Comparison of ENCODE assay signal across 10 cellular contexts in the genomic region with DNA sequence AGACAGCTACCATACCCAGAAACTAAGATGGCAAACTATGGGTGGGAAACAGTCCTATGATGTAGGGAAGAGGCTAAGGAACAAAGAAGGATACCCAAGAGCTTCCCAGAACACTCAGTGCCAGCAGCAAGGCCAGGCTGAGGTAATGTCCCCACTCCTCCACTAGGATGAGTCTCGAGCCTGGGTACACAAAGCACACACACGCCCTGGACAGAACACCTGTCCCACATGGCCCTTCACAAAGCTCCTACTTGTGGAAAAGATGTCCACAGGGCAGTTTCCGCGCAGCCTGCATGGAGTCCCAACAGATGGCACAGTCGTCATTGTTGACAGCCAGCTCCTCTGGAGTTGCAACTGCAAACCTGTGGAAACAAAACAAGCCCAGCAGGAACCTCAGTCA. TPM values are rescaled to one million over a fixed set of nuclear protein-coding genes. Genes with fewer than 3 reads are reported as not detected.
DNase-seq lines count a peak whose midpoint lies in the region; ATAC-seq and TF ChIP-seq lines count a peak whose summit lies in the region.
"Had no signal": no experiment of that assay in that cellular context is flagged by ENCODE, and none has a peak within 500 bp of the region (broad histone marks: within the 10 kb centered on the region; RNA-seq: fewer than 3 reads in every experiment).

No MANE protein-coding gene starts in this region.

- TF ChIP-seq CTCF in HFF-Myc (IDR thresholded peaks at IDR 0.05; ENCODE audit: low read depth, low read length, missing control alignments) (peak; percentile 39), SK-N-SH (IDR thresholded peaks at IDR 0.05) (peak; percentile 36), vagina (IDR thresholded peaks at IDR 0.05) (no peak)

- H3K4me2 ChIP-seq in SK-N-SH: no peak overlapping the region

- TF ChIP-seq EP300 in SK-N-SH (IDR thresholded peaks at IDR 0.05; ENCODE audit: borderline replicate concordance in 1 of 2, low read depth in 1 of 2, low read length in 1 of 2): no peak

- POLR2A ChIA-PET in SK-N-SH (lab: Yijun Ruan, JAX): no interaction called here

- H3K4me3 ChIP-seq in HFF-Myc (replicated peaks; ENCODE audit: low read depth, low read length): no peak overlapping the region
- H3K4me3 ChIP-seq in SK-N-SH (ENCODE audit: low read depth in 2 of 2, low read length in 1 of 2): no peak overlapping the region
- no peak overlapping the region for H3K4me3 ChIP-seq in vagina

- TF ChIP-seq POLR2A in vagina (IDR thresholded peaks at IDR 0.05): no peak

- no peaks in the 10 kb centered on the region for H4K20me1 ChIP-seq in SK-N-SH (ENCODE audit: insufficient read depth)

- ATAC-seq in GM21528 (IDR thresholded peaks at IDR 0.05; ENCODE audit: low FRiP score, unreplicated experiment) (no peak), GM18517 (IDR thresholded peaks at IDR 0.05; ENCODE audit: unreplicated experiment) (no peak)
- ATAC-seq: activated T-helper 17 cell treated with anti-CD3 and anti-CD28 coated beads, Interleukin-2, amount 50 U/mL, for 72 hours had no signal

- H3F3A ChIP-seq in SK-N-SH (replicated peaks; ENCODE audit: insufficient read depth): peaks cover 3% of the 10 kb centered on the region

- intact Hi-C loops in vagina (cut with DNase I): no loop called here

- H3K9me3 ChIP-seq in SK-N-SH (no peaks in the 10 kb centered on the region), vagina (no peaks in the 10 kb centered on the region)

- peak; percentile 25; the same call in 1 of the 2 replicates for TF ChIP-seq RAD21 in SK-N-SH (IDR thresholded peaks at IDR 0.05; ENCODE audit: low read length)

- H3K27me3 ChIP-seq in SK-N-SH (ENCODE audit: insufficient read depth) (no peaks in the 10 kb centered on the region), vagina (no peaks in the 10 kb centered on the region)

- H3K36me3 ChIP-seq in SK-N-SH (replicated peaks in 1 of 2; ENCODE audit: control insufficient read depth in 1 of 2, insufficient read depth in 2 of 2, low read length in 1 of 2): peaks cover 51 to 67% of the 10 kb centered on the region in 2 experiments
- H3K36me3 ChIP-seq in vagina: peaks cover 0 to 53% of the 10 kb centered on the region in 2 donors

- 90% methylated on average over 2 of the region's 5 CpGs for WGBS in SK-N-SH (ENCODE audit: low lambda C conversion rate)

- CTCF ChIA-PET in SK-N-SH (lab: Yijun Ruan, JAX): interaction anchor here (0.7 to 2.5 kb wide), 5 partner anchors 12 to 83 kb away, joined by 3 to 8 read pairs (median 4); no protein-coding TSS in a partner anchor

- H3K27ac ChIP-seq in SK-N-SH (ENCODE audit: low read depth in 2 of 2, low read length in 1 of 2) (no peak overlapping the region), vagina (no peak overlapping the region)

- DNase-seq in COLO668 (lab: John Stamatoyannopoulos, UW; ENCODE audit: unreplicated experiment) (peak; percentile 40), HFF-Myc (ENCODE audit: extremely low read depth, low read depth) (no peak), SK-N-SH (peak; percentile 52), left kidney (ENCODE audit: low read depth, low spot score) (peak; percentile 9), C1 segment of cervical spinal cord (lab: John Stamatoyannopoulos, UW) (no peak), vagina (ENCODE audit: extremely low spot score in 2 of 2) (no peak)
- DNase-seq: NCI-H1105 treated with DMSO at 0.1 percent for 48 hours had no signal

- H3K4me1 ChIP-seq in SK-N-SH (ENCODE audit: control insufficient read depth in 1 of 2, insufficient read depth in 2 of 2, low read depth in 1 of 2, low read length in 1 of 2): no peaks in the 10 kb centered on the region
- H3K4me1 ChIP-seq in vagina: no peaks in the 10 kb centered on the region

- H3K9me2 ChIP-seq in SK-N-SH: no peaks in the 10 kb centered on the region

- no peak overlapping the region for H3K9ac ChIP-seq in SK-N-SH

- H3K79me2 ChIP-seq in SK-N-SH (ENCODE audit: insufficient read depth): peaks cover 4% of the 10 kb centered on the region; the same call in 1 of the 2 replicates

- H2AFZ ChIP-seq in SK-N-SH (ENCODE audit: low read depth): no peak overlapping the region

TF ChIP-seq in SK-N-SH, 30 proteins besides CTCF, POLR2A, EP300 and RAD21 (continues in another document):
- no peak for TF ChIP-seq FOXJ3 (CRISPR knock-in tag; IDR thresholded peaks at IDR 0.05)
- no peak for TF ChIP-seq ELF1 (IDR thresholded peaks at IDR 0.05)
- TF ChIP-seq RCOR1 (IDR thresholded peaks at IDR 0.05; ENCODE audit: low read length): no peak
- TF ChIP-seq, protein P1, sequence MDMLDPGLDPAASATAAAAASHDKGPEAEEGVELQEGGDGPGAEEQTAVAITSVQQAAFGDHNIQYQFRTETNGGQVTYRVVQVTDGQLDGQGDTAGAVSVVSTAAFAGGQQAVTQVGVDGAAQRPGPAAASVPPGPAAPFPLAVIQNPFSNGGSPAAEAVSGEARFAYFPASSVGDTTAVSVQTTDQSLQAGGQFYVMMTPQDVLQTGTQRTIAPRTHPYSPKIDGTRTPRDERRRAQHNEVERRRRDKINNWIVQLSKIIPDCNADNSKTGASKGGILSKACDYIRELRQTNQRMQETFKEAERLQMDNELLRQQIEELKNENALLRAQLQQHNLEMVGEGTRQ (IDR thresholded peaks at IDR 0.05; ENCODE audit: borderline replicate concordance, low read depth, low read length): no peak
- no peak for TF ChIP-seq MXI1 (IDR thresholded peaks at IDR 0.05; ENCODE audit: low read depth, low read length)
- TF ChIP-seq NFIC (IDR thresholded peaks at IDR 0.05; ENCODE audit: borderline replicate concordance): no peak
- TF ChIP-seq, protein P2, sequence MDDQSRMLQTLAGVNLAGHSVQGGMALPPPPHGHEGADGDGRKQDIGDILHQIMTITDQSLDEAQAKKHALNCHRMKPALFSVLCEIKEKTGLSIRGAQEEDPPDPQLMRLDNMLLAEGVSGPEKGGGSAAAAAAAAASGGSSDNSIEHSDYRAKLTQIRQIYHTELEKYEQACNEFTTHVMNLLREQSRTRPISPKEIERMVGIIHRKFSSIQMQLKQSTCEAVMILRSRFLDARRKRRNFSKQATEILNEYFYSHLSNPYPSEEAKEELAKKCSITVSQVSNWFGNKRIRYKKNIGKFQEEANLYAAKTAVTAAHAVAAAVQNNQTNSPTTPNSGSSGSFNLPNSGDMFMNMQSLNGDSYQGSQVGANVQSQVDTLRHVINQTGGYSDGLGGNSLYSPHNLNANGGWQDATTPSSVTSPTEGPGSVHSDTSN (IDR thresholded peaks at IDR 0.05): no peak
- TF ChIP-seq, protein P3, sequence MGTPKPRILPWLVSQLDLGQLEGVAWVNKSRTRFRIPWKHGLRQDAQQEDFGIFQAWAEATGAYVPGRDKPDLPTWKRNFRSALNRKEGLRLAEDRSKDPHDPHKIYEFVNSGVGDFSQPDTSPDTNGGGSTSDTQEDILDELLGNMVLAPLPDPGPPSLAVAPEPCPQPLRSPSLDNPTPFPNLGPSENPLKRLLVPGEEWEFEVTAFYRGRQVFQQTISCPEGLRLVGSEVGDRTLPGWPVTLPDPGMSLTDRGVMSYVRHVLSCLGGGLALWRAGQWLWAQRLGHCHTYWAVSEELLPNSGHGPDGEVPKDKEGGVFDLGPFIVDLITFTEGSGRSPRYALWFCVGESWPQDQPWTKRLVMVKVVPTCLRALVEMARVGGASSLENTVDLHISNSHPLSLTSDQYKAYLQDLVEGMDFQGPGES (IDR thresholded peaks at IDR 0.05; ENCODE audit: low read depth, low read length): no peak
- TF ChIP-seq TAF1 (IDR thresholded peaks at IDR 0.05; ENCODE audit: borderline replicate concordance, low read depth, low read length): no peak
- TF ChIP-seq MEF2A (IDR thresholded peaks at IDR 0.05; ENCODE audit: borderline replicate concordance, low read depth): no peak
- TF ChIP-seq, protein P4, sequence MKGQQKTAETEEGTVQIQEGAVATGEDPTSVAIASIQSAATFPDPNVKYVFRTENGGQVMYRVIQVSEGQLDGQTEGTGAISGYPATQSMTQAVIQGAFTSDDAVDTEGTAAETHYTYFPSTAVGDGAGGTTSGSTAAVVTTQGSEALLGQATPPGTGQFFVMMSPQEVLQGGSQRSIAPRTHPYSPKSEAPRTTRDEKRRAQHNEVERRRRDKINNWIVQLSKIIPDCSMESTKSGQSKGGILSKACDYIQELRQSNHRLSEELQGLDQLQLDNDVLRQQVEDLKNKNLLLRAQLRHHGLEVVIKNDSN (IDR thresholded peaks at IDR 0.05; ENCODE audit: borderline replicate concordance, low read depth): no peak
- TF ChIP-seq, protein P5, sequence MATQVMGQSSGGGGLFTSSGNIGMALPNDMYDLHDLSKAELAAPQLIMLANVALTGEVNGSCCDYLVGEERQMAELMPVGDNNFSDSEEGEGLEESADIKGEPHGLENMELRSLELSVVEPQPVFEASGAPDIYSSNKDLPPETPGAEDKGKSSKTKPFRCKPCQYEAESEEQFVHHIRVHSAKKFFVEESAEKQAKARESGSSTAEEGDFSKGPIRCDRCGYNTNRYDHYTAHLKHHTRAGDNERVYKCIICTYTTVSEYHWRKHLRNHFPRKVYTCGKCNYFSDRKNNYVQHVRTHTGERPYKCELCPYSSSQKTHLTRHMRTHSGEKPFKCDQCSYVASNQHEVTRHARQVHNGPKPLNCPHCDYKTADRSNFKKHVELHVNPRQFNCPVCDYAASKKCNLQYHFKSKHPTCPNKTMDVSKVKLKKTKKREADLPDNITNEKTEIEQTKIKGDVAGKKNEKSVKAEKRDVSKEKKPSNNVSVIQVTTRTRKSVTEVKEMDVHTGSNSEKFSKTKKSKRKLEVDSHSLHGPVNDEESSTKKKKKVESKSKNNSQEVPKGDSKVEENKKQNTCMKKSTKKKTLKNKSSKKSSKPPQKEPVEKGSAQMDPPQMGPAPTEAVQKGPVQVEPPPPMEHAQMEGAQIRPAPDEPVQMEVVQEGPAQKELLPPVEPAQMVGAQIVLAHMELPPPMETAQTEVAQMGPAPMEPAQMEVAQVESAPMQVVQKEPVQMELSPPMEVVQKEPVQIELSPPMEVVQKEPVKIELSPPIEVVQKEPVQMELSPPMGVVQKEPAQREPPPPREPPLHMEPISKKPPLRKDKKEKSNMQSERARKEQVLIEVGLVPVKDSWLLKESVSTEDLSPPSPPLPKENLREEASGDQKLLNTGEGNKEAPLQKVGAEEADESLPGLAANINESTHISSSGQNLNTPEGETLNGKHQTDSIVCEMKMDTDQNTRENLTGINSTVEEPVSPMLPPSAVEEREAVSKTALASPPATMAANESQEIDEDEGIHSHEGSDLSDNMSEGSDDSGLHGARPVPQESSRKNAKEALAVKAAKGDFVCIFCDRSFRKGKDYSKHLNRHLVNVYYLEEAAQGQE (IDR thresholded peaks at IDR 0.05; ENCODE audit: low read depth, low read length): no peak

RNA-seq across cellular contexts. Expression of a gene that starts 23.9 kb away (rescaled TPM):
- 52.9 and 65.3 TPM in 2 replicates for polyA plus RNA-seq in SK-N-SH (2012; rRNA removed)
- polyA plus RNA-seq in SK-N-SH (2012; cell fraction: cytosol; rRNA removed): 40.4 and 50.6 TPM in 2 replicates
- polyA plus RNA-seq in SK-N-SH (2012; cell fraction: nucleus; rRNA removed): 56.5 and 61.3 TPM in 2 replicates
- total RNA-seq in vagina: 132 TPM

RNA-seq across cellular contexts. Expression of a gene that starts 49.6 kb away (rescaled TPM):
- 42.2 and 45.5 TPM in 2 replicates for polyA plus RNA-seq in SK-N-SH (2012; rRNA removed)
- 58.7 and 79.2 TPM in 2 replicates for polyA plus RNA-seq in SK-N-SH (2012; cell fraction: cytosol; rRNA removed)
- polyA plus RNA-seq in SK-N-SH (2012; cell fraction: nucleus; rRNA removed): 20.0 and 29.9 TPM in 2 replicates
- total RNA-seq in vagina: 38.1 TPM

RNA-seq across cellular contexts. Expression of a gene that starts 49.9 kb away (rescaled TPM):
- polyA plus RNA-seq in SK-N-SH (2012; rRNA removed): 29.9 and 35.6 TPM in 2 replicates
- 43.8 and 54.4 TPM in 2 replicates for polyA plus RNA-seq in SK-N-SH (2012; cell fraction: cytosol; rRNA removed)
- polyA plus RNA-seq in SK-N-SH (2012; cell fraction: nucleus; rRNA removed): 20.1 and 31.0 TPM in 2 replicates
- 14.5 TPM for total RNA-seq in vagina

Comparison
In these comparisons a context has a peak if more than half of its experiments do, and no peak if none do; other contexts are left out.
1. DNase-seq: peak in COLO668 (single experiment), SK-N-SH (single experiment) and left kidney (single experiment); none in HFF-Myc (single experiment), C1 segment of cervical spinal cord (0 of 14) and vagina (0 of 2).
2. CTCF ChIP-seq: peak in HFF-Myc (single experiment) and SK-N-SH (single experiment); none in vagina (0 of 3).